In genomic region chr20:32521780-32522524, GRCh38 we compare ENCODE assay signal across 8 cellular contexts.
DNase-seq lines count a peak whose midpoint lies in the region; ATAC-seq and TF ChIP-seq lines count a peak whose summit lies in the region.

No MANE protein-coding gene starts in this region.

- peak overlapping the region; percentile 43 for H3K27ac Mint-ChIP-seq in activated CD4-positive, alpha-beta T cell treated with anti-CD3 and anti-CD28 coated beads for 36 hours
- H3K27ac Mint-ChIP-seq in chondrocyte (ENCODE audit: unreplicated experiment) = no peak overlapping the region

- DNase-seq in AG09319 (ENCODE audit: extremely low read depth, low read depth) (peak; percentile 10), GM20000 (ENCODE audit: low spot score) (peak; percentile 75), NCI-H2227 (lab: John Stamatoyannopoulos, UW; ENCODE audit: unreplicated experiment) (peak; percentile 88), chondrocyte (ENCODE audit: low spot score) (no peak), left lobe of liver (ENCODE audit: low spot score) (peak; percentile 69)
- peak; percentile 83 for DNase-seq in activated CD4-positive, alpha-beta T cell treated with anti-CD3 and anti-CD28 coated beads for 36 hours
- DNase-seq in stimulated activated CD8-positive, alpha-beta memory T cell treated with anti-CD3 and anti-CD28 coated beads, Interleukin-7, amount 100 ng/mL, for 1 hour (ENCODE audit: low read depth in 2 of 2) = peak; percentile 41 to 57

- peak; percentile 90 for TF ChIP-seq CTCF in AG09319 (IDR thresholded peaks at IDR 0.05; ENCODE audit: low read depth, low read length)
- TF ChIP-seq CTCF in GM20000 (IDR thresholded peaks at IDR 0.05; ENCODE audit: extremely low read depth, missing control alignments) = peak; percentile 57
- peak; percentile 93 for TF ChIP-seq CTCF in chondrocyte (IDR thresholded peaks at IDR 0.05)

- no peak overlapping the region for H3K4me3 Mint-ChIP-seq in activated CD4-positive, alpha-beta T cell treated with anti-CD3 and anti-CD28 coated beads for 36 hours
- no peak overlapping the region for H3K4me3 Mint-ChIP-seq in chondrocyte (ENCODE audit: unreplicated experiment)

- H3K9me3 Mint-ChIP-seq in activated CD4-positive, alpha-beta T cell treated with anti-CD3 and anti-CD28 coated beads for 36 hours (ENCODE audit: low read depth) = no peaks in the 10 kb centered on the region
- no peaks in the 10 kb centered on the region for H3K9me3 Mint-ChIP-seq in chondrocyte (ENCODE audit: low read depth)

- no peaks in the 10 kb centered on the region for H3K27me3 Mint-ChIP-seq in activated CD4-positive, alpha-beta T cell treated with anti-CD3 and anti-CD28 coated beads for 36 hours
- no peaks in the 10 kb centered on the region for H3K27me3 Mint-ChIP-seq in chondrocyte (ENCODE audit: low read depth)

- POLR2A ChIA-PET in activated CD4-positive, alpha-beta T cell treated with anti-CD3 and anti-CD28 coated beads for 36 hours (lab: Charles Lee) = interaction anchor here (1.0 kb wide), 1 partner anchor 130 kb away, joined by 3 read pairs; no protein-coding TSS in a partner anchor

- CTCF ChIA-PET in activated CD4-positive, alpha-beta T cell treated with anti-CD3 and anti-CD28 coated beads for 36 hours (lab: Charles Lee) = interaction anchor here (0.6 to 11.1 kb wide), 30 partner anchors 9 to 1683 kb away, joined by 3 to 214 read pairs (median 4); partner anchors contain the start of gene C20orf203

- ATAC-seq in activated CD4-positive, alpha-beta T cell treated with anti-CD3 and anti-CD28 coated beads for 36 hours = peak; percentile 78
- peak; percentile 84 for ATAC-seq in left lobe of liver
- no peak for ATAC-seq in HG02981 (IDR thresholded peaks at IDR 0.05; ENCODE audit: unreplicated experiment)

- intact Hi-C loops in activated CD4-positive, alpha-beta T cell treated with anti-CD3 and anti-CD28 coated beads for 36 hours (cut with DNase I, micrococcal nuclease) = loop anchor here (1.0 to 10.0 kb wide), 4 partner anchors 13 to 257 kb away; no protein-coding TSS in a partner anchor

- H3K4me1 Mint-ChIP-seq in activated CD4-positive, alpha-beta T cell treated with anti-CD3 and anti-CD28 coated beads for 36 hours = peaks cover 59% of the 10 kb centered on the region
- H3K4me1 Mint-ChIP-seq in chondrocyte (ENCODE audit: low read depth) = peaks cover 32% of the 10 kb centered on the region

- H3K36me3 Mint-ChIP-seq in activated CD4-positive, alpha-beta T cell treated with anti-CD3 and anti-CD28 coated beads for 36 hours (ENCODE audit: low read depth) = peaks cover 8% of the 10 kb centered on the region
- peaks cover 4% of the 10 kb centered on the region for H3K36me3 Mint-ChIP-seq in chondrocyte (ENCODE audit: low read depth)
